ENCODE assay signal across 8 cellular contexts in the genomic region with DNA sequence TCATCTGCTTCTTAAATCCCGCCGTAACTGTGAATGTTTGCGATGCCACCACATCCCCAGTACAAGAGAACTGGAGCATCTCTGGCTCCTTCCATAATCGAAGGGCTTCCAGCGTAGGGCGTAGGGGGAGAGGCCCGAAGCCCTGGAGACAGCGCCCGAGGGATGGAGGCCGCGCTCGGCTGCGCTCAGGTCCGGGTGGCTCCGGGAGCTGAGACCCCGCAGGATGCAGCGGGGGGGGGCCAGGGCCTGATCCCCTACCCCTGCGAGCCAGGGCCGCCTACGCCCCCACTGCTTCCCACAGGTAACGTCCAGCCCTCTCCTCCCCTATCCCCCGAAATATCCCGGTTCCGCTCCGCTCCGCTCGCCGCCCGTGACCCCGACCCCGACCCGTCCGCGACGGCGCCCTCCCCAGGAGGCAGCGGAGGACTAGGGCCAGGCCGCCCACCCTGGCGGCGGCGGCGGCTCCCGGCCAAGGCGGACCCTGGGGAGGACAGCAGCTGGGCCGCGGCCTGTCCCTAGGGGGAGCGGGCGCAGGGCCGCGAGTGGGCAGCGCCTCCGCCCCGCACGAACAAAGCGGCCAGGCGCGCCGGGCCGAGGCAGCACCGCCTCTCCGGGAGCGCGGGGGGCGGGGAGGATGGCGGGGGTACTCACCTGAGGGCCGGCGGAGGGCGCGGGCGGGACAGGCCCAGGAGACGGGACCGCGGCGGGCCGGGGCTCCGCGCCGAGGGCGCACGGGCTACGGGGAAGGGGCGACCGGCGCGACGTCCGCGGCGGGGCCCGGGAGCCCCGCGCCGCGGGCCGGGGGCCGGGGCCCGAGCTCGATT. TPM values are rescaled to one million over a fixed set of nuclear protein-coding genes. Genes with fewer than 3 reads are reported as not detected.
A peak's percentile ranks its signal among the peaks of the same experiment; 100 is the strongest.
DNase-seq lines count a peak whose midpoint lies in the region; ATAC-seq lines count a peak whose summit lies in the region.

No MANE protein-coding gene starts in this region.

- peak; percentile 57 for DNase-seq in ELR (ENCODE audit: low read depth)
- DNase-seq in RKO (ENCODE audit: low spot score) = peak; percentile 49
- DNase-seq in dermis blood vessel endothelial cell = peak; percentile 63
- DNase-seq in left lobe of liver (ENCODE audit: low spot score) = peak; percentile 55
- peak; percentile 4 for DNase-seq in stimulated activated naive CD8-positive, alpha-beta T cell treated with anti-CD3 and anti-CD28 coated beads, Interleukin-15, Interleukin-2, amounts not matched to agents 100 U/mL and 50 U/mL, for 24 hours

- ATAC-seq in HG02798 (IDR thresholded peaks at IDR 0.05; ENCODE audit: poor library complexity, unreplicated experiment) (peak; percentile 31), left lobe of liver (peak; percentile 57), HG03025 (IDR thresholded peaks at IDR 0.05; ENCODE audit: low FRiP score, unreplicated experiment) (no peak), GM21528 (IDR thresholded peaks at IDR 0.05; ENCODE audit: low FRiP score, unreplicated experiment) (no peak)
- ATAC-seq in stimulated activated naive CD8-positive, alpha-beta T cell treated with anti-CD3 and anti-CD28 coated beads, Interleukin-15, Interleukin-2, amounts not matched to agents 100 U/mL and 50 U/mL, for 24 hours = peak; percentile 24

RNA-seq across cellular contexts. Expression of a gene that starts 0.7 kb away (rescaled TPM):
- 103 and 145 TPM in 2 replicates for total RNA-seq in dermis blood vessel endothelial cell
- total RNA-seq in left lobe of liver = 27.0 TPM

Comparison
In these comparisons a context has a peak if more than half of its experiments do, and no peak if none do; other contexts are left out.
1. DNase-seq: peak in every context shown above with its lines; median percentile 63 in dermis blood vessel endothelial cell; 57 in ELR; 55 in left lobe of liver; 49 in RKO; 4 in stimulated activated naive CD8-positive, alpha-beta T cell treated with anti-CD3 and anti-CD28 coated beads, Interleukin-15, Interleukin-2, amounts not matched to agents 100 U/mL and 50 U/mL, for 24 hours.
2. ATAC-seq: peak in HG02798 (single experiment), left lobe of liver (single experiment) and stimulated activated naive CD8-positive, alpha-beta T cell treated with anti-CD3 and anti-CD28 coated beads, Interleukin-15, Interleukin-2, amounts not matched to agents 100 U/mL and 50 U/mL, for 24 hours (single experiment); none in HG03025 (single experiment) and GM21528 (single experiment).